Comparison of ENCODE assay signal across 1 cellular context in genomic region chr19:5403968-5404640, GRCh38.
TF ChIP-seq lines count a peak whose summit lies in the region.

No MANE protein-coding gene starts in this region.

TF ChIP-seq in HepG2, 621 proteins besides CTCF, POLR2A, EP300 and RAD21 (continued from another document and continues in another):
- TF ChIP-seq SMC3 (IDR thresholded peaks at IDR 0.05; ENCODE audit: low read length) (no peak), ZFX (CRISPR knock-in tag; IDR thresholded peaks at IDR 0.05; ENCODE audit: low read depth) (no peak; the same call in 1 of the 2 replicates), XBP1 (CRISPR knock-in tag; IDR thresholded peaks at IDR 0.05) (0 out of 2 replicates have a peak, but pooled peaks have one; percentile 81), CENPT (CRISPR knock-in tag; IDR thresholded peaks at IDR 0.05; ENCODE audit: low read depth) (0 out of 2 replicates have a peak, but pooled peaks have one; percentile 69), ZNF446 (CRISPR knock-in tag; IDR thresholded peaks at IDR 0.05) (no peak; the same call in 1 of the 2 replicates), ZBTB20 (CRISPR knock-in tag; IDR thresholded peaks at IDR 0.05; ENCODE audit: borderline replicate concordance, low read depth) (peak; percentile 70; the same call in 1 of the 2 replicates), DMAP1 (CRISPR knock-in tag; IDR thresholded peaks at IDR 0.05) (no peak), ZNF251 (CRISPR knock-in tag; IDR thresholded peaks at IDR 0.05) (no peak), CEBPG (CRISPR knock-in tag; IDR thresholded peaks at IDR 0.05) (no peak), NFYB (CRISPR knock-in tag; IDR thresholded peaks at IDR 0.05) (no peak), ZNF335 (CRISPR knock-in tag; IDR thresholded peaks at IDR 0.05) (peak; percentile 92; the same call in 1 of the 2 replicates), EED (CRISPR knock-in tag; IDR thresholded peaks at IDR 0.05) (no peak), ESRRA (CRISPR knock-in tag; IDR thresholded peaks at IDR 0.05; ENCODE audit: low read depth) (no peak), ZNF619 (CRISPR knock-in tag; IDR thresholded peaks at IDR 0.05) (no peak), TBL1XR1 (IDR thresholded peaks at IDR 0.05; ENCODE audit: borderline replicate concordance, low read length, partially characterized antibody) (no peak), KLF13 (CRISPR knock-in tag; IDR thresholded peaks at IDR 0.05) (no peak), ZNF354B (CRISPR knock-in tag; IDR thresholded peaks at IDR 0.05) (no peak), ZC3H4 (CRISPR knock-in tag; IDR thresholded peaks at IDR 0.05; ENCODE audit: borderline replicate concordance) (no peak), HOXA5 (CRISPR knock-in tag; IDR thresholded peaks at IDR 0.05) (peak; percentile 92), PLSCR1 (CRISPR knock-in tag; IDR thresholded peaks at IDR 0.05; ENCODE audit: borderline replicate concordance) (0 out of 2 replicates have a peak, but pooled peaks have one; percentile 79), E2F5 (CRISPR knock-in tag; conservative IDR thresholded peaks at IDR 0.05) (0 out of 2 replicates have a peak, but pooled peaks have one; percentile 34), ZNF33B (CRISPR knock-in tag; IDR thresholded peaks at IDR 0.05) (no peak), ZXDC (CRISPR knock-in tag; IDR thresholded peaks at IDR 0.05) (no peak; the same call in 1 of the 2 replicates), NAIF1 (CRISPR knock-in tag; IDR thresholded peaks at IDR 0.05; ENCODE audit: borderline replicate concordance) (no peak), DR1 (CRISPR knock-in tag; IDR thresholded peaks at IDR 0.05) (no peak), FLYWCH1 (CRISPR knock-in tag; IDR thresholded peaks at IDR 0.05) (0 out of 2 replicates have a peak, but pooled peaks have one; percentile 56), TCF7L2 (IDR thresholded peaks at IDR 0.05; ENCODE audit: low read depth, low read length) (no peak), GPBP1L1 (CRISPR knock-in tag; IDR thresholded peaks at IDR 0.05) (no peak), ZSCAN30 (CRISPR knock-in tag; IDR thresholded peaks at IDR 0.05) (peak; percentile 86; the same call in 1 of the 2 replicates), MLXIP (CRISPR knock-in tag; IDR thresholded peaks at IDR 0.05; ENCODE audit: borderline replicate concordance) (peak; percentile 85), MYPOP (CRISPR knock-in tag; IDR thresholded peaks at IDR 0.05) (0 out of 2 replicates have a peak, but pooled peaks have one; percentile 40), HMG20A (CRISPR knock-in tag; IDR thresholded peaks at IDR 0.05; ENCODE audit: borderline replicate concordance) (peak; percentile 35; the same call in 1 of the 2 replicates), POLR2AphosphoS5 (IDR thresholded peaks at IDR 0.05; ENCODE audit: low read depth, low read length) (no peak), ZNF782 (CRISPR knock-in tag; IDR thresholded peaks at IDR 0.05; ENCODE audit: borderline replicate concordance) (no peak), ZNF30 (CRISPR knock-in tag; IDR thresholded peaks at IDR 0.05) (no peak), TCF12 (IDR thresholded peaks at IDR 0.05) (no peak), TCF12 (CRISPR knock-in tag; IDR thresholded peaks at IDR 0.05) (no peak), CREM (IDR thresholded peaks at IDR 0.05) (no peak), CREM (CRISPR knock-in tag; IDR thresholded peaks at IDR 0.05) (no peak), ZNF263 (CRISPR knock-in tag; IDR thresholded peaks at IDR 0.05) (peak; percentile 60), ZNF460 (CRISPR knock-in tag; IDR thresholded peaks at IDR 0.05; ENCODE audit: borderline replicate concordance) (no peak), STAG1 (CRISPR knock-in tag; IDR thresholded peaks at IDR 0.05) (peak; percentile 19; the same call in 1 of the 2 replicates), RBM39 (IDR thresholded peaks at IDR 0.05; ENCODE audit: low read depth, low read length, poor library complexity, severe bottlenecking) (no peak), ZNF589 (CRISPR knock-in tag; conservative IDR thresholded peaks at IDR 0.05) (0 out of 2 replicates have a peak, but pooled peaks have one; percentile 54)
- TF ChIP-seq, protein P1, sequence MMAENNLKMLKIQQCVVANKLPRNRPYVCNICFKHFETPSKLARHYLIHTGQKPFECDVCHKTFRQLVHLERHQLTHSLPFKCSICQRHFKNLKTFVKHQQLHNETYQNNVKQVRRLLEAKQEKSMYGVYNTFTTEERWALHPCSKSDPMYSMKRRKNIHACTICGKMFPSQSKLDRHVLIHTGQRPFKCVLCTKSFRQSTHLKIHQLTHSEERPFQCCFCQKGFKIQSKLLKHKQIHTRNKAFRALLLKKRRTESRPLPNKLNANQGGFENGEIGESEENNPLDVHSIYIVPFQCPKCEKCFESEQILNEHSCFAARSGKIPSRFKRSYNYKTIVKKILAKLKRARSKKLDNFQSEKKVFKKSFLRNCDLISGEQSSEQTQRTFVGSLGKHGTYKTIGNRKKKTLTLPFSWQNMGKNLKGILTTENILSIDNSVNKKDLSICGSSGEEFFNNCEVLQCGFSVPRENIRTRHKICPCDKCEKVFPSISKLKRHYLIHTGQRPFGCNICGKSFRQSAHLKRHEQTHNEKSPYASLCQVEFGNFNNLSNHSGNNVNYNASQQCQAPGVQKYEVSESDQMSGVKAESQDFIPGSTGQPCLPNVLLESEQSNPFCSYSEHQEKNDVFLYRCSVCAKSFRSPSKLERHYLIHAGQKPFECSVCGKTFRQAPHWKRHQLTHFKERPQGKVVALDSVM (CRISPR knock-in tag; IDR thresholded peaks at IDR 0.05): peak; percentile 47; the same call in 1 of the 2 replicates
- TF ChIP-seq, protein P2, sequence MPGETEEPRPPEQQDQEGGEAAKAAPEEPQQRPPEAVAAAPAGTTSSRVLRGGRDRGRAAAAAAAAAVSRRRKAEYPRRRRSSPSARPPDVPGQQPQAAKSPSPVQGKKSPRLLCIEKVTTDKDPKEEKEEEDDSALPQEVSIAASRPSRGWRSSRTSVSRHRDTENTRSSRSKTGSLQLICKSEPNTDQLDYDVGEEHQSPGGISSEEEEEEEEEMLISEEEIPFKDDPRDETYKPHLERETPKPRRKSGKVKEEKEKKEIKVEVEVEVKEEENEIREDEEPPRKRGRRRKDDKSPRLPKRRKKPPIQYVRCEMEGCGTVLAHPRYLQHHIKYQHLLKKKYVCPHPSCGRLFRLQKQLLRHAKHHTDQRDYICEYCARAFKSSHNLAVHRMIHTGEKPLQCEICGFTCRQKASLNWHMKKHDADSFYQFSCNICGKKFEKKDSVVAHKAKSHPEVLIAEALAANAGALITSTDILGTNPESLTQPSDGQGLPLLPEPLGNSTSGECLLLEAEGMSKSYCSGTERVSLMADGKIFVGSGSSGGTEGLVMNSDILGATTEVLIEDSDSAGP (CRISPR knock-in tag; IDR thresholded peaks at IDR 0.05; ENCODE audit: borderline replicate concordance): peak; percentile 47; the same call in 1 of the 2 replicates
- TF ChIP-seq, protein P3, sequence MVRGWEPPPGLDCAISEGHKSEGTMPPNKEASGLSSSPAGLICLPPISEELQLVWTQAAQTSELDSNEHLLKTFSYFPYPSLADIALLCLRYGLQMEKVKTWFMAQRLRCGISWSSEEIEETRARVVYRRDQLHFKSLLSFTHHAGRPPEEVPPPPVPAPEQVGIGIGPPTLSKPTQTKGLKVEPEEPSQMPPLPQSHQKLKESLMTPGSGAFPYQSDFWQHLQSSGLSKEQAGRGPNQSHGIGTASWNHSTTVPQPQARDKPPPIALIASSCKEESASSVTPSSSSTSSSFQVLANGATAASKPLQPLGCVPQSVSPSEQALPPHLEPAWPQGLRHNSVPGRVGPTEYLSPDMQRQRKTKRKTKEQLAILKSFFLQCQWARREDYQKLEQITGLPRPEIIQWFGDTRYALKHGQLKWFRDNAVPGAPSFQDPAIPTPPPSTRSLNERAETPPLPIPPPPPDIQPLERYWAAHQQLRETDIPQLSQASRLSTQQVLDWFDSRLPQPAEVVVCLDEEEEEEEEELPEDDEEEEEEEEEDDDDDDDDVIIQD (CRISPR knock-in tag; IDR thresholded peaks at IDR 0.05; ENCODE audit: low read depth): peak; percentile 44; the same call in 1 of the 2 replicates
- TF ChIP-seq, protein P4, sequence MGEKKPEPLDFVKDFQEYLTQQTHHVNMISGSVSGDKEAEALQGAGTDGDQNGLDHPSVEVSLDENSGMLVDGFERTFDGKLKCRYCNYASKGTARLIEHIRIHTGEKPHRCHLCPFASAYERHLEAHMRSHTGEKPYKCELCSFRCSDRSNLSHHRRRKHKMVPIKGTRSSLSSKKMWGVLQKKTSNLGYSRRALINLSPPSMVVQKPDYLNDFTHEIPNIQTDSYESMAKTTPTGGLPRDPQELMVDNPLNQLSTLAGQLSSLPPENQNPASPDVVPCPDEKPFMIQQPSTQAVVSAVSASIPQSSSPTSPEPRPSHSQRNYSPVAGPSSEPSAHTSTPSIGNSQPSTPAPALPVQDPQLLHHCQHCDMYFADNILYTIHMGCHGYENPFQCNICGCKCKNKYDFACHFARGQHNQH (CRISPR knock-in tag; IDR thresholded peaks at IDR 0.05): peak; percentile 78; the same call in 1 of the 2 replicates
- TF ChIP-seq, protein P5, sequence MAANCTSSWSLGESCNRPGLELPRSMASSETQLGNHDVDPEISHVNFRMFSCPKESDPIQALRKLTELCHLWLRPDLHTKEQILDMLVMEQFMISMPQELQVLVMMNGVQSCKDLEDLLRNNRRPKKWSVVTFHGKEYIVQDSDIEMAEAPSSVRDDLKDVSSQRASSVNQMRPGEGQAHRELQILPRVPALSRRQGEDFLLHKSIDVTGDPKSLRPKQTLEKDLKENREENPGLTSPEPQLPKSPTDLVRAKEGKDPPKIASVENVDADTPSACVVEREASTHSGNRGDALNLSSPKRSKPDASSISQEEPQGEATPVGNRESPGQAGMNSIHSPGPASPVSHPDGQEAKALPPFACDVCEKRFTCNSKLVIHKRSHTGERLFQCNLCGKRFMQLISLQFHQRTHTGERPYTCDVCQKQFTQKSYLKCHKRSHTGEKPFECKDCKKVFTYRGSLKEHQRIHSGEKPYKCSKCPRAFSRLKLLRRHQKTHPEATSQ (CRISPR knock-in tag; IDR thresholded peaks at IDR 0.05; ENCODE audit: borderline replicate concordance): no peak
